In genomic region chr4:88101165-88101564, GRCh38 we compare ENCODE assay signal across 17 cellular contexts. TPM values are rescaled to one million over a fixed set of nuclear protein-coding genes. Genes with fewer than 3 reads are reported as not detected.
DNase-seq lines count a peak whose midpoint lies in the region; ATAC-seq and TF ChIP-seq lines count a peak whose summit lies in the region.
"Had no signal": no experiment of that assay in that cellular context is flagged by ENCODE, and none has a peak within 500 bp of the region (broad histone marks: within the 10 kb centered on the region; RNA-seq: fewer than 3 reads in every experiment).

No MANE protein-coding gene starts in this region.

- POLR2A ChIA-PET in HEK293T (lab: Yijun Ruan, JAX), result no interaction called here

- no peaks in the 10 kb centered on the region for H3K27me3 Mint-ChIP-seq in neural crest cell (ENCODE audit: low read depth)

- CTCF ChIA-PET in HEK293T (lab: Yijun Ruan, JAX), result no interaction called here

- H3K36me3 Mint-ChIP-seq in neural crest cell (ENCODE audit: low read depth), result peaks cover 2% of the 10 kb centered on the region

- peak; percentile 87 for DNase-seq in CD1c-positive myeloid dendritic cell (ENCODE audit: extremely low spot score)
- peak; percentile 15 for DNase-seq in NB4 (ENCODE audit: low read depth)
- peak; percentile 61 for DNase-seq in globus pallidus (ENCODE audit: low spot score)
- DNase-seq in neural crest cell (ENCODE audit: low read depth, low spot score), result no peak
- DNase-seq in mesenteric fat pad (ENCODE audit: low spot score), result no peak
- DNase-seq in HEK293T (ENCODE audit: extremely low spot score), result no peak
- DNase-seq: activated CD4-positive, alpha-beta T cell treated with anti-CD3 and anti-CD28 coated beads for 48 hours; activated effector memory CD4-positive, alpha-beta T cell treated with Interleukin-2 at 50 U/mL for 16 hours; DND-41; NCI-H1105 treated with DMSO at 0.1 percent for 48 hours; NCI-H2081 treated with DMSO at 0.1 percent for 48 hours; NCI-H526; PC-9; stimulated activated CD4-positive, alpha-beta T cell treated with anti-CD3 and anti-CD28 coated beads, Interleukin-15, amount 100 ng/mL, for 24 hours had no signal

- H3K4me3 Mint-ChIP-seq in neural crest cell, result no peak overlapping the region

- TF ChIP-seq POLR2A in NB4 (IDR thresholded peaks at IDR 0.05; ENCODE audit: extremely low read depth, insufficient read length), result no peak

- no peak for ATAC-seq in GM18520 (IDR thresholded peaks at IDR 0.05; ENCODE audit: unreplicated experiment)
- ATAC-seq: SK-N-SH treated with all-trans-retinoic acid at 6 μM for 48 hours had no signal

- no peak for TF ChIP-seq CTCF in NB4 (IDR thresholded peaks at IDR 0.05; ENCODE audit: low read depth, low read length)
- TF ChIP-seq CTCF in neural crest cell (conservative IDR thresholded peaks at IDR 0.05), result no peak

- H3K27ac Mint-ChIP-seq in neural crest cell (ENCODE audit: unreplicated experiment), result peak overlapping the region; percentile 58

- no peaks in the 10 kb centered on the region for H3K9me3 Mint-ChIP-seq in neural crest cell

- H3K4me1 Mint-ChIP-seq in neural crest cell, result peaks cover 14% of the 10 kb centered on the region

- no peak overlapping the region for H3K4me3 ChIP-seq in NB4 (ENCODE audit: low read depth, low read length)
- H3K4me3 ChIP-seq: breast epithelium, PC-9 had no signal

TF ChIP-seq in HEK293T, 16 proteins besides CTCF, POLR2A, EP300 and RAD21:
- TF ChIP-seq LEF1 (IDR thresholded peaks at IDR 0.05; ENCODE audit: borderline replicate concordance), result no peak
- no peak for TF ChIP-seq L3MBTL2 (conservative IDR thresholded peaks at IDR 0.05)
- TF ChIP-seq NFRKB (IDR thresholded peaks at IDR 0.05), result no peak
- no peak for TF ChIP-seq CTBP1 (IDR thresholded peaks at IDR 0.05; ENCODE audit: borderline replicate concordance)
- no peak for TF ChIP-seq SUZ12 (IDR thresholded peaks at IDR 0.05)
- TF ChIP-seq ARNT (IDR thresholded peaks at IDR 0.05), result no peak
- no peak for TF ChIP-seq SP1 (IDR thresholded peaks at IDR 0.05)
- no peak for TF ChIP-seq BHLHE40 (IDR thresholded peaks at IDR 0.05; ENCODE audit: borderline replicate concordance)
- no peak for TF ChIP-seq TARDBP (IDR thresholded peaks at IDR 0.05)
- TF ChIP-seq HDGF (IDR thresholded peaks at IDR 0.05; ENCODE audit: borderline replicate concordance), result no peak
- TF ChIP-seq PKNOX1 (IDR thresholded peaks at IDR 0.05), result no peak
- TF ChIP-seq ELF4 (IDR thresholded peaks at IDR 0.05), result no peak
- TF ChIP-seq FOXA1 (IDR thresholded peaks at IDR 0.05), result no peak
- TF ChIP-seq FOXM1 (IDR thresholded peaks at IDR 0.05; ENCODE audit: borderline replicate concordance), result no peak
- no peak for TF ChIP-seq ZNF384 (IDR thresholded peaks at IDR 0.05)
- TF ChIP-seq FOXK2 (IDR thresholded peaks at IDR 0.05), result no peak

RNA-seq across cellular contexts. Expression of gene ABCG2, which starts 57.3 kb away (rescaled TPM):
- 5.1 and 5.3 TPM in 2 replicates for total RNA-seq in neural crest cell
- 1.7 TPM for total RNA-seq in mesenteric fat pad

Comparison
In these comparisons a context has a peak if more than half of its experiments do, and no peak if none do; other contexts are left out.
1. DNase-seq: peak in CD1c-positive myeloid dendritic cell (single experiment), NB4 (single experiment) and globus pallidus (single experiment); none in neural crest cell (single experiment), mesenteric fat pad (single experiment) and HEK293T (single experiment).